In the genomic region with DNA sequence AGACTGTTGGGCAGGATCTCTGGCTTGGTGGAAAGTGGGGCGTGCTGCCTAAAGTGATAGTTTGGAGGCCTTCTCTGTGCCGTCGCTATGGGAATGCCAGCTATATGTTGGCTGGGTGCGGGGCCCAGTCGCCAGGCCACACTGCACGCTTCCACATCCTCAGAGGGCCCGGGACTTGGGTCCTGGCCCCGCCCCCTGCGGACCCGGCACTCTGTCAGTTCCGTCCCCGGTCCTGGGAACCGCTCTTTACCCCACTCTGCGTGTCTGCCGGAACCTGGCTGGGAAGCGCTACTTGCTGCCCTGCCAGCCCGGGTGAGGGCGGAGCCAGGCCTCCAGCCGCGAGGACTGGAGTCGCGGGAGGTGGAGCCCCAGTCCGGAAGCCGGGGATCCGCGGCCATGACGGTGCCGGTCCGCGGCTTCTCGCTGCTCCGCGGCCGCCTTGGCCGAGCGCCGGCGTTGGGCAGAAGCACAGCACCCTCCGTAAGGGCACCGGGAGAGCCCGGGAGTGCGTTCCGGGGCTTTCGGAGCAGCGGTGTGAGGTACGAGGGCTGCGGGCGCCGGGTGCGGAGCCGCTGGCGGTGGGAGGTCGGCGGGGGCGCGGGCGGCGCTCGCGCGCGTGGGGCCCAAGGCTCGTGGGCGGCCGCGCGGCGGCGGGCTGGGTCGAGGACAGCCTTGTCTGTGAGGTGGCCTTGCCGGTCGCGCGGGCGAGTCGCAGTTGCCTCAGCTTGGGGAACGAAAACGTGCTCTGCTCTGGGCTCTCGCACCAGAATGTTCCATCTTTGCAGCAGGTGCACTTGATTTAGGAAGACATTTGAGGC, we compare ENCODE assay signal across 8 cellular contexts. TPM values are rescaled to one million over a fixed set of nuclear protein-coding genes. Genes with fewer than 3 reads are reported as not detected.
A peak's percentile ranks its signal among the peaks of the same experiment; 100 is the strongest.
DNase-seq lines count a peak whose midpoint lies in the region; ATAC-seq, FAIRE-seq and TF ChIP-seq lines count a peak whose summit lies in the region.

A gene (plus strand): TSS at position 376 of the 818 bp plus-strand sequence. CDS start 21 bp downstream, at position 397.

- DNase-seq in GM19239 (ENCODE audit: insufficient read length, low spot score) (peak; percentile 98), NCI-H510A treated with DMSO at 0.1 percent for 48 hours (lab: John Stamatoyannopoulos, UW) (peak; percentile 98), coronary artery (ENCODE audit: low spot score) (peak; percentile 97), left colon (peak; percentile 93 to 96)
- DNase-seq in activated CD4-positive, alpha-beta T cell treated with anti-CD3 and anti-CD28 coated beads for 48 hours: peak; percentile 89
- DNase-seq in stimulated activated CD4-positive, alpha-beta T cell treated with anti-CD3 and anti-CD28 coated beads, Interleukin-1b, Interleukin-23, amount 100 ng/mL, for 4 hours (ENCODE audit: low read depth in 2 of 2): peak; percentile 65 to 77

- H4K20me1 ChIP-seq in BLaER1: peaks cover 6% of the 10 kb centered on the region; the same call in 1 of the 2 replicates

- FAIRE-seq in GM19239 (lab: Jason Lieb, UNC): peak; percentile 94

- no peak for TF ChIP-seq CTCF in coronary artery (IDR thresholded peaks at IDR 0.05)

- peak within 1 kb of the TSS; percentile 98 for H3K9ac ChIP-seq in BLaER1

- no peaks in the 10 kb centered on the region for H3K27me3 ChIP-seq in BLaER1

- H3K27ac ChIP-seq in BLaER1 (peak within 1 kb of the TSS; percentile 96), coronary artery (peak within 1 kb of the TSS; percentile 81 to 92)

- intact Hi-C loops in left colon (cut with DNase I, micrococcal nuclease): no loop called here

- peaks cover 19% of the 10 kb centered on the region for H3K4me1 ChIP-seq in BLaER1

- no peaks in the 10 kb centered on the region for H3K9me3 ChIP-seq in BLaER1

- ATAC-seq in HG03442 (IDR thresholded peaks at IDR 0.05; ENCODE audit: unreplicated experiment) (peak; percentile 98), left colon (peak; percentile 94)

- H3K4me3 ChIP-seq in BLaER1: peak within 1 kb of the TSS; percentile 93
- H3K4me3 ChIP-seq in coronary artery: peak within 1 kb of the TSS; percentile 84

- peak within 1 kb of the TSS; percentile 85 for H3K4me2 ChIP-seq in BLaER1

- H3K36me3 ChIP-seq in BLaER1: peaks cover 25% of the 10 kb centered on the region

RNA-seq across cellular contexts. Expression of the gene that starts here (rescaled TPM):
- total RNA-seq in left colon: 1 to 10 TPM; 8.2 to 8.7 TPM

Comparison
In these comparisons a context has a peak if more than half of its experiments do, and no peak if none do; other contexts are left out.
1. Peak in every context shown above with its lines: DNase-seq, ATAC-seq, H3K4me3 ChIP-seq and H3K27ac ChIP-seq.